In the genomic region with DNA sequence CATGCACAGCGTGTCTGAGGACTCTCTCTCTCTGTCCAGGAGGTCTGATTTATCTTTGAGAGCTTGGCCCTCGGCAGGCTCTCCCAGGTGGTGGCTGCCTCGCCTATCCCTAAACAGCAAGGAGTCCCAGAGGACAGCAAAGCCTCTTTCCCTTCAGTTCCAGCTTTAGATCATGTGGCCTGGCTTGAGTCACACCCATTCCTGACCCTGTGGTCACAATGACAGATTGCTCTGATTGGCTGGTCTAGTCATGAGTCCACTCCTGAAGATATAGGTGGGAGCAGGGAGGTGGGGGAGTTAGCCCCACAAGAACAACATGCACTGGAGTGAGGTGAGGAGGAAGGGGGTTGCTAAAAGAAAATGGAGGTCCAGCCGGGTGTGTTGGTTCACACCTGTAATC, we compare ENCODE assay signal across 28 cellular contexts. TPM values are rescaled to one million over a fixed set of nuclear protein-coding genes. Genes with fewer than 3 reads are reported as not detected.
DNase-seq lines count a peak whose midpoint lies in the region; ATAC-seq, FAIRE-seq and TF ChIP-seq lines count a peak whose summit lies in the region.
"Had no signal": no experiment of that assay in that cellular context is flagged by ENCODE, and none has a peak within 500 bp of the region (broad histone marks: within the 10 kb centered on the region; RNA-seq: fewer than 3 reads in every experiment).

No MANE protein-coding gene starts in this region.

- H3K27ac ChIP-seq in esophagus muscularis mucosa (replicated peaks in 1 of 4) = no peak overlapping the region
- H3K27ac ChIP-seq: BLaER1, cardiac muscle cell, esophagus squamous epithelium, gastroesophageal sphincter, KMS-11 had no signal

- no peaks in the 10 kb centered on the region for H3K9me3 ChIP-seq in esophagus muscularis mucosa
- H3K9me3 ChIP-seq: BLaER1, esophagus squamous epithelium, gastroesophageal sphincter, SK-N-SH had no signal

- no peak for TF ChIP-seq POLR2A in esophagus muscularis mucosa (IDR thresholded peaks at IDR 0.05; ENCODE audit: low read depth)

- no peak for TF ChIP-seq CTCF in esophagus muscularis mucosa (IDR thresholded peaks at IDR 0.05)

- no peaks in the 10 kb centered on the region for H3K36me3 ChIP-seq in esophagus muscularis mucosa
- H3K36me3 ChIP-seq: BLaER1, cardiac muscle cell, esophagus squamous epithelium, gastroesophageal sphincter had no signal

- no peak overlapping the region for H3K4me3 ChIP-seq in esophagus muscularis mucosa
- H3K4me3 ChIP-seq: BLaER1, cardiac muscle cell, esophagus squamous epithelium, gastroesophageal sphincter had no signal

- WGBS in esophagus muscularis mucosa = 88% methylated on average over 2 of the region's 4 CpGs

- FAIRE-seq in RCC 7860 (lab: Jason Lieb, UNC) = peak; percentile 52
- FAIRE-seq: GM18507 had no signal

- intact Hi-C loops in esophagus muscularis mucosa (cut with DNase I) = no loop called here

- no peaks in the 10 kb centered on the region for H3K27me3 ChIP-seq in esophagus muscularis mucosa
- H3K27me3 ChIP-seq: cardiac muscle cell, esophagus squamous epithelium, gastroesophageal sphincter had no signal

- TF ChIP-seq EP300 in esophagus muscularis mucosa (IDR thresholded peaks at IDR 0.05) = no peak

- no peak for ATAC-seq in GM21515 (IDR thresholded peaks at IDR 0.05; ENCODE audit: unreplicated experiment)
- ATAC-seq: activated naive CD4-positive, alpha-beta T cell treated with anti-CD3 and anti-CD28 coated beads, Interleukin-2, amount 50 U/mL, for 72 hours; gastroesophageal sphincter; left lobe of liver; sciatic nerve; stimulated activated naive B cell treated with anti-CD40 and anti-IgM and Interleukin-4, amounts not matched to agents 10 μg/mL and 1 μg/mL and 100 μg/mL, for 72 hours; T-helper 17 cell had no signal

- H3K4me1 ChIP-seq in esophagus muscularis mucosa = peaks cover 0 to 3% (median 0%) of the 10 kb centered on the region in 4 donors
- H3K4me1 ChIP-seq: gastroesophageal sphincter had no signal

- DNase-seq in ELR (ENCODE audit: low read depth) = peak; percentile 52
- peak; percentile 43 for DNase-seq in RCC 7860 (ENCODE audit: low spot score)
- DNase-seq in left kidney (ENCODE audit: low read depth, low spot score) = peak; percentile 4
- no peak for DNase-seq in amniotic stem cell (lab: John Stamatoyannopoulos, UW)
- DNase-seq in esophagus muscularis mucosa (ENCODE audit: extremely low spot score) = no peak
- DNase-seq: activated CD4-positive, alpha-beta memory T cell treated with anti-CD3 and anti-CD28 coated beads, Interleukin-2, amount 10 ng/mL, durations not matched to agents 7 days and 5 days; activated CD4-positive, alpha-beta T cell treated with anti-CD3 and anti-CD28 coated beads for 1 hour; DMS53; endodermal cell; esophagus squamous epithelium; GF-D8; hippocampal formation; mesendoderm; NCI-H1436 treated with DMSO at 0.1 percent for 48 hours; NCI-H82; SK-N-SH; stimulated activated naive B cell treated with anti-CD40 and anti-IgM and Interleukin-4, amounts not matched to agents 10 μg/mL and 1 μg/mL and 100 μg/mL, for 72 hours; T-helper 17 cell had no signal

RNA-seq across cellular contexts. Expression of a gene that starts 12.1 kb away (rescaled TPM):
- 10 to 100 TPM; 15.0 to 21.5 (median 18.9) TPM for total RNA-seq in esophagus muscularis mucosa

RNA-seq across cellular contexts. Expression of a gene that starts 20.7 kb away (rescaled TPM):
- total RNA-seq in esophagus muscularis mucosa = 10 to 100 TPM; 38.5 to 47.3 (median 43.9) TPM

RNA-seq across cellular contexts. Expression of a gene that starts 24.9 kb away (rescaled TPM):
- total RNA-seq in esophagus muscularis mucosa = 10 to 100 TPM; 15.7 to 20.7 (median 17.4) TPM

RNA-seq across cellular contexts. Expression of a gene that starts 26.6 kb away (rescaled TPM):
- 1 to 10 TPM; 2.5 to 7.9 (median 7.4) TPM for total RNA-seq in esophagus muscularis mucosa
- total RNA-seq: cardiac muscle cell, HT1080 had no signal

RNA-seq across cellular contexts. Expression of a gene that starts 42.9 kb away (rescaled TPM):
- total RNA-seq in esophagus muscularis mucosa = 10 to 100 TPM; 10.3 to 22.4 (median 16.4) TPM

Comparison
In these comparisons a context has a peak if more than half of its experiments do, and no peak if none do; other contexts are left out.
1. DNase-seq: peak in ELR (single experiment), RCC 7860 (single experiment) and left kidney (single experiment); none in amniotic stem cell (single experiment) and esophagus muscularis mucosa (single experiment).